ENCODE assay signal across 9 cellular contexts in the genomic region with DNA sequence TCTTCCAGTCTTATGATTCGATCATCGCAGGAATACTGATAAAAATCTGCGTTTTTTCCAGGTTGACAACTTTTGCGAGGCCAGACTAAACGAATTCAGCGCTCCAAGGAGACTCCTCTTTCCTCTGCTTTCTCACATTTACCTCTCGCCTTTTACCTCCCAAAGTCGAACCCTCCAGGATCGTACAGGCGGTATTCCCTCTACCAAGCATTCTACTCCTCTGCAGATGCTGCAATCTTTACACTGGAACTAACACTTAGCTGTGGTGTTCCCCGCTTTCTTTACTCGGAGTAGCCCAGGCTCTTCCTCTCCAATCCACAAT. TPM values are rescaled to one million over a fixed set of nuclear protein-coding genes. Genes with fewer than 3 reads are reported as not detected.
DNase-seq lines count a peak whose midpoint lies in the region; ATAC-seq, FAIRE-seq and TF ChIP-seq lines count a peak whose summit lies in the region.
"Had no signal": no experiment of that assay in that cellular context is flagged by ENCODE, and none has a peak within 500 bp of the region (broad histone marks: within the 10 kb centered on the region; RNA-seq: fewer than 3 reads in every experiment).

No MANE protein-coding gene starts in this region.

- POLR2A ChIA-PET in T-cell (lab: Charles Lee), result interaction anchor here in 1 of 2 donors (1.0 kb wide), 1 partner anchor 13 kb away, joined by 3 read pairs; no protein-coding TSS in a partner anchor

- peak overlapping the region in 1 of 2 donors; percentile 95 for H3K27ac ChIP-seq in small intestine (ENCODE audit: low read depth in 1 of 2, low read length in 1 of 2)

- H3K36me3 ChIP-seq in small intestine (ENCODE audit: control insufficient read depth in 2 of 2, insufficient read depth in 2 of 2, low read length in 2 of 2), result peaks cover 0 to 2% of the 10 kb centered on the region in 2 donors

- TF ChIP-seq CTCF in GM12865 (IDR thresholded peaks at IDR 0.05; ENCODE audit: insufficient read depth, low read depth, low read length, missing control alignments), result no peak
- TF ChIP-seq CTCF in HFFc6 (IDR thresholded peaks at IDR 0.05), result no peak
- TF ChIP-seq CTCF in glutamatergic neuron (IDR thresholded peaks at IDR 0.05; ENCODE audit: partially characterized antibody, unreplicated experiment), result no peak

- H3K27ac Mint-ChIP-seq in HFFc6 (peak overlapping the region; percentile 98), T-cell (peak overlapping the region; percentile 99 to 100), glutamatergic neuron (ENCODE audit: unreplicated experiment) (peak overlapping the region; percentile 99)

- H3K27me3 Mint-ChIP-seq in HFFc6 (ENCODE audit: insufficient read depth) (no peaks in the 10 kb centered on the region), T-cell (no peaks in the 10 kb centered on the region), glutamatergic neuron (ENCODE audit: unreplicated experiment) (peaks cover 6% of the 10 kb centered on the region)

- peak; percentile 4 to 9 (median 7) for ATAC-seq in T-cell (replicated peaks in 1 of 4)

- H3K36me3 Mint-ChIP-seq in HFFc6 (ENCODE audit: low read depth), result peaks cover 43% of the 10 kb centered on the region
- peaks cover 17% of the 10 kb centered on the region for H3K36me3 Mint-ChIP-seq in T-cell
- no peaks in the 10 kb centered on the region for H3K36me3 Mint-ChIP-seq in glutamatergic neuron (ENCODE audit: unreplicated experiment)

- no peaks in the 10 kb centered on the region for H3K27me3 ChIP-seq in small intestine (ENCODE audit: control insufficient read depth in 2 of 2, insufficient read depth in 2 of 2, low read length in 2 of 2)

- DNase-seq in GM12865 (ENCODE audit: low read depth) (no peak), HFFc6 (no peak), T-cell (no peak), glutamatergic neuron (no peak), small intestine (no peak), HCEC 1CT (no peak), T-helper 9 cell (no peak), GDM1 (lab: John Stamatoyannopoulos, UW) (no peak)

- H3K9me3 ChIP-seq in small intestine (ENCODE audit: control insufficient read depth, low read depth), result no peaks in the 10 kb centered on the region

- 0 to 1% (median 0%) methylated on average over 12 of the region's 12 CpGs for WGBS in small intestine, 3 donors

- CTCF ChIA-PET in T-cell (lab: Charles Lee), result interaction anchor here (1.2 to 2.5 kb wide), 5 partner anchors 19 to 461 kb away, joined by 4 to 28 read pairs (median 11); partner anchors contain the start of gene DHTKD1 (in 1 of the 2)

- no peaks in the 10 kb centered on the region for H3K9me3 Mint-ChIP-seq in HFFc6
- no peaks in the 10 kb centered on the region for H3K9me3 Mint-ChIP-seq in T-cell
- peaks cover 12% of the 10 kb centered on the region for H3K9me3 Mint-ChIP-seq in glutamatergic neuron (ENCODE audit: unreplicated experiment)

- peaks cover 50% of the 10 kb centered on the region for H3K4me1 Mint-ChIP-seq in HFFc6 (ENCODE audit: low read depth)
- H3K4me1 Mint-ChIP-seq in T-cell, result peaks cover 41 to 74% (median 58%) of the 10 kb centered on the region in 3 donors
- peaks cover 11% of the 10 kb centered on the region for H3K4me1 Mint-ChIP-seq in glutamatergic neuron (ENCODE audit: low read depth, unreplicated experiment)

- FAIRE-seq in small intestine (lab: Jason Lieb, UNC), result no peak
- FAIRE-seq: TTC549 had no signal

- H3K4me3 Mint-ChIP-seq in HFFc6, result peak overlapping the region; percentile 96
- H3K4me3 Mint-ChIP-seq in T-cell, result peak overlapping the region; percentile 95 to 100 (median 96)
- H3K4me3 Mint-ChIP-seq in glutamatergic neuron (ENCODE audit: unreplicated experiment), result peak overlapping the region; percentile 99

- peaks cover 0 to 8% of the 10 kb centered on the region in 2 donors for H3K4me1 ChIP-seq in small intestine (ENCODE audit: control insufficient read depth in 2 of 2, insufficient read depth in 1 of 2, low read depth in 1 of 2, low read length in 1 of 2)

- H3K4me3 ChIP-seq in GM12865 (ENCODE audit: low read depth, low read length) (peak overlapping the region; percentile 68), small intestine (ENCODE audit: low read depth in 1 of 2, low read length in 2 of 2) (peak overlapping the region; percentile 58 to 76)

RNA-seq across cellular contexts. Expression of gene NUDT5, which starts 0.4 kb away (rescaled TPM):
- 10 to 100 TPM; 49.4 to 59.7 (median 51.1) TPM for total RNA-seq in HFFc6 (2021; fragmentation: NEBNext Ultra II Directional; extraction: Animal tissue kit (Norgen Biotek cat#: 25700))
- 10 to 100 TPM; 32.1 to 54.0 (median 50.3) TPM for total RNA-seq in T-cell
- total RNA-seq in glutamatergic neuron (ENCODE audit: unreplicated experiment), result 53.5 TPM
- 10 to 100 TPM; 35.9 to 59.5 (median 45.4) TPM for polyA plus RNA-seq in small intestine

RNA-seq across cellular contexts. Expression of gene CDC123, which starts 0.7 kb away (rescaled TPM):
- 100 to 1,000 TPM in 3 of 6 experiments, 10 to 100 TPM in 3; 90.9 to 116 (median 99.5) TPM for total RNA-seq in HFFc6 (2021; fragmentation: NEBNext Ultra II Directional; extraction: Animal tissue kit (Norgen Biotek cat#: 25700))
- total RNA-seq in T-cell, result 10 to 100 TPM; 35.5 to 48.6 (median 43.7) TPM
- 76.0 TPM for total RNA-seq in glutamatergic neuron (ENCODE audit: unreplicated experiment)
- polyA plus RNA-seq in small intestine, result 10 to 100 TPM; 40.0 to 66.2 (median 45.7) TPM
